In genomic region chr10:4355346-4355745, GRCh38 we compare ENCODE assay signal across 13 cellular contexts.
DNase-seq lines count a peak whose midpoint lies in the region; ATAC-seq and TF ChIP-seq lines count a peak whose summit lies in the region.
"Had no signal": no experiment of that assay in that cellular context is flagged by ENCODE, and none has a peak within 500 bp of the region (broad histone marks: within the 10 kb centered on the region; RNA-seq: fewer than 3 reads in every experiment).

No MANE protein-coding gene starts in this region.

- no peak overlapping the region for H3K9ac ChIP-seq in HCT116 (ENCODE audit: low read length)
- H3K9ac ChIP-seq in SK-N-SH: no peak overlapping the region
- H3K9ac ChIP-seq in mesenchymal stem cell (ENCODE audit: low read length): no peak overlapping the region

- no peak overlapping the region for H2BK15ac ChIP-seq in mesenchymal stem cell (ENCODE audit: low read depth, poor library complexity, severe bottlenecking)

- DNase-seq in HCT116 (ENCODE audit: low read depth, low spot score) (no peak), SK-N-SH (no peak), dermis blood vessel endothelial cell (peak; percentile 38), mesenchymal stem cell (peak; percentile 6), left colon (no peak), left ventricle myocardium inferior (no peak), kidney glomerular epithelial cell (lab: John Stamatoyannopoulos, UW) (no peak)
- no peak for DNase-seq in stimulated activated CD4-positive, alpha-beta T cell treated with anti-CD3 and anti-CD28 coated beads, Interleukin-15, amount 100 ng/mL, for 24 hours
- DNase-seq: BE2C; CD4-positive, alpha-beta memory T cell; NCI-H146 had no signal

- H4K8ac ChIP-seq in mesenchymal stem cell (ENCODE audit: low read length): no peak overlapping the region

- RAD21 ChIA-PET in HCT116 (lab: Charles Lee; ENCODE audit: low non-redundant PET in 1 of 2, low total read pairs in 2 of 2, uncharacterized antibody in 2 of 2, unreplicated experiment in 2 of 2): no interaction called here

- peak overlapping the region in 1 of 2 experiments; percentile 22 for H2BK12ac ChIP-seq in mesenchymal stem cell (ENCODE audit: low read length in 2 of 2)

- TF ChIP-seq POLR2A in HCT116 (IDR thresholded peaks at IDR 0.05; ENCODE audit: borderline replicate concordance, extremely low read depth, insufficient read depth, insufficient read length): no peak

- H3K27ac ChIP-seq in HCT116 (ENCODE audit: low read depth, low read length) (no peak overlapping the region; the same call in 1 of the 2 replicates), SK-N-SH (ENCODE audit: low read depth in 2 of 2, low read length in 1 of 2) (peak overlapping the region in 1 of 2 experiments; percentile 82; a peak in 2 of 4 replicates), mesenchymal stem cell (ENCODE audit: low read length, poor library complexity, severe bottlenecking) (no peak overlapping the region), left ventricle myocardium inferior (replicated peaks) (no peak overlapping the region)
- H3K27ac ChIP-seq: SK-N-MC had no signal

- H3K4me3 ChIP-seq in HCT116 (replicated peaks in 1 of 2; ENCODE audit: low read depth in 1 of 2, low read length in 2 of 2) (peak overlapping the region in 1 of 2 experiments; percentile 47; a peak in 1 of 4 replicates), SK-N-SH (ENCODE audit: low read depth in 2 of 2, low read length in 1 of 2) (no peak overlapping the region), mesenchymal stem cell (ENCODE audit: insufficient read depth in 1 of 2, low read depth in 1 of 2, low read length in 2 of 2) (no peak overlapping the region), left ventricle myocardium inferior (no peak overlapping the region)
- H3K4me3 ChIP-seq: SK-N-MC had no signal

- H3K79me2 ChIP-seq in HCT116 (ENCODE audit: insufficient read depth, low read length) (no peaks in the 10 kb centered on the region), SK-N-SH (ENCODE audit: insufficient read depth) (no peaks in the 10 kb centered on the region)

- no TSS peak for BruUV-seq in HCT116 (replicated peaks; lab: Mats Ljungman, UMichigan)

- H4K91ac ChIP-seq in mesenchymal stem cell (ENCODE audit: low read length): no peak overlapping the region

- intact Hi-C loops in HCT116 (cut with micrococcal nuclease) (loop anchor here (10.0 kb wide), 2 partner anchors 299 to 379 kb away; no protein-coding TSS in a partner anchor), left colon (cut with DNase I, micrococcal nuclease) (no loop called here), left ventricle myocardium inferior (cut with micrococcal nuclease) (no loop called here)

- 20% methylated on average over 1 of the region's 1 CpG for WGBS in SK-N-SH (ENCODE audit: low lambda C conversion rate)
- WGBS in mesenchymal stem cell: no CpG with 5 or more reads among the region's 1 CpG

- H3K18ac ChIP-seq in mesenchymal stem cell (ENCODE audit: low read depth in 1 of 2, low read length in 2 of 2): no peak overlapping the region

- CTCF ChIA-PET in HCT116 (lab: Charles Lee): no interaction called here
- CTCF ChIA-PET in SK-N-SH (lab: Yijun Ruan, JAX): no interaction called here

- H3K4me1 ChIP-seq in HCT116 (ENCODE audit: control insufficient read depth in 1 of 2, insufficient read depth in 2 of 2, low read length in 2 of 2) (peaks cover 25 to 34% of the 10 kb centered on the region in 2 experiments), SK-N-SH (ENCODE audit: control insufficient read depth in 1 of 2, insufficient read depth in 2 of 2, low read depth in 1 of 2, low read length in 1 of 2) (peaks cover 14 to 17% of the 10 kb centered on the region in 2 experiments; a peak in 3 of 4 replicates), mesenchymal stem cell (ENCODE audit: control insufficient read depth, insufficient read depth, low read depth, low read length) (peaks cover 5% of the 10 kb centered on the region), left ventricle myocardium inferior (peaks cover 18% of the 10 kb centered on the region)
- H3K4me1 ChIP-seq: BE2C had no signal

- H2AK5ac ChIP-seq in mesenchymal stem cell (ENCODE audit: low read length, severe bottlenecking): no peak overlapping the region

- ATAC-seq in HCT116 (no peak), left colon (no peak)
- ATAC-seq: Right ventricle myocardium inferior had no signal

- POLR2A ChIA-PET in HCT116 (lab: Charles Lee) (interaction anchor here (1.8 kb wide), 1 partner anchor 573 kb away, joined by 4 read pairs; no protein-coding TSS in a partner anchor), SK-N-SH (lab: Yijun Ruan, JAX) (no interaction called here)

- H3K4me2 ChIP-seq in HCT116 (ENCODE audit: low read length) (peak overlapping the region; percentile 76), SK-N-SH (no peak overlapping the region), mesenchymal stem cell (ENCODE audit: low read length, poor library complexity, severe bottlenecking) (no peak overlapping the region)

- no peaks in the 10 kb centered on the region for H3K9me3 ChIP-seq in HCT116 (ENCODE audit: control insufficient read depth in 1 of 2, insufficient read depth in 1 of 2, low read depth in 1 of 2, low read length in 2 of 2)
- no peaks in the 10 kb centered on the region for H3K9me3 ChIP-seq in SK-N-SH
- H3K9me3 ChIP-seq in mesenchymal stem cell (ENCODE audit: control insufficient read depth, low read length): no peaks in the 10 kb centered on the region
- no peaks in the 10 kb centered on the region for H3K9me3 ChIP-seq in left ventricle myocardium inferior (replicated peaks)
- H3K9me3 ChIP-seq: BE2C had no signal

- H3F3A ChIP-seq in SK-N-SH (replicated peaks; ENCODE audit: insufficient read depth): peaks cover 17% of the 10 kb centered on the region

- H2AFZ ChIP-seq in HCT116 (ENCODE audit: low read depth, low read length, poor library complexity, severe bottlenecking) (peak overlapping the region; percentile 72), SK-N-SH (ENCODE audit: low read depth) (no peak overlapping the region), mesenchymal stem cell (ENCODE audit: low read depth, low read length) (no peak overlapping the region)

- TF ChIP-seq CTCF in HCT116 (IDR thresholded peaks at IDR 0.05 in 2 of 3, conservative IDR thresholded peaks at IDR 0.05 in 1 of 3; ENCODE audit: borderline replicate concordance in 1 of 3, insufficient read depth in 1 of 3, low read depth in 2 of 3, low read length in 2 of 3): no peak
- no peak for TF ChIP-seq CTCF in SK-N-SH (IDR thresholded peaks at IDR 0.05)
- TF ChIP-seq CTCF in left ventricle myocardium inferior (IDR thresholded peaks at IDR 0.05; ENCODE audit: borderline replicate concordance): no peak

- TF ChIP-seq RAD21 in HCT116 (IDR thresholded peaks at IDR 0.05; ENCODE audit: low read depth) (no peak), SK-N-SH (IDR thresholded peaks at IDR 0.05; ENCODE audit: low read length) (no peak)

- H3K9me2 ChIP-seq in HCT116 (ENCODE audit: insufficient read depth): peaks cover 7% of the 10 kb centered on the region; the same call in 1 of the 2 replicates
- no peaks in the 10 kb centered on the region for H3K9me2 ChIP-seq in SK-N-SH

- no peak overlapping the region for H2BK120ac ChIP-seq in mesenchymal stem cell (ENCODE audit: low read depth, low read length)

- no peaks in the 10 kb centered on the region for H3K79me1 ChIP-seq in mesenchymal stem cell (replicated peaks; ENCODE audit: low read length, poor library complexity, severe bottlenecking)

- H2BK5ac ChIP-seq in mesenchymal stem cell (ENCODE audit: low read depth, low read length, poor library complexity, severe bottlenecking): no peak overlapping the region

- H3K4ac ChIP-seq in mesenchymal stem cell (ENCODE audit: low read depth in 1 of 2, low read length in 2 of 2): no peak overlapping the region

- no peaks in the 10 kb centered on the region for H3K27me3 ChIP-seq in HCT116 (ENCODE audit: insufficient read depth, low read length)
- H3K27me3 ChIP-seq in SK-N-SH (ENCODE audit: insufficient read depth): no peaks in the 10 kb centered on the region
- no peaks in the 10 kb centered on the region for H3K27me3 ChIP-seq in mesenchymal stem cell (ENCODE audit: control insufficient read depth in 1 of 2, insufficient read depth in 1 of 2, low read length in 2 of 2)
- H3K27me3 ChIP-seq in left ventricle myocardium inferior (ENCODE audit: low read depth): no peaks in the 10 kb centered on the region
- H3K27me3 ChIP-seq: BE2C had no signal

- no peak for TF ChIP-seq EP300 in SK-N-SH (IDR thresholded peaks at IDR 0.05; ENCODE audit: borderline replicate concordance in 1 of 2, low read depth in 1 of 2, low read length in 1 of 2)

- H3K36me3 ChIP-seq in HCT116 (ENCODE audit: control insufficient read depth in 1 of 2, insufficient read depth in 2 of 2, low read length in 2 of 2) (no peaks in the 10 kb centered on the region), SK-N-SH (replicated peaks in 1 of 2; ENCODE audit: control insufficient read depth in 1 of 2, insufficient read depth in 2 of 2, low read length in 1 of 2) (no peaks in the 10 kb centered on the region), mesenchymal stem cell (ENCODE audit: control insufficient read depth in 1 of 2, insufficient read depth in 2 of 2, low read depth in 1 of 2, low read length in 2 of 2) (no peaks in the 10 kb centered on the region), left ventricle myocardium inferior (no peaks in the 10 kb centered on the region)
- H3K36me3 ChIP-seq: BE2C had no signal

- no peaks in the 10 kb centered on the region for H4K20me1 ChIP-seq in HCT116 (ENCODE audit: insufficient read depth)
- H4K20me1 ChIP-seq in SK-N-SH (ENCODE audit: insufficient read depth): no peaks in the 10 kb centered on the region

- H3K14ac ChIP-seq in mesenchymal stem cell (ENCODE audit: low read length in 2 of 2): no peak overlapping the region

- H3K23ac ChIP-seq in mesenchymal stem cell (ENCODE audit: low read length in 2 of 2): no peak overlapping the region

TF ChIP-seq in HCT116, 20 proteins besides CTCF, POLR2A, EP300 and RAD21:
- TF ChIP-seq JUND (IDR thresholded peaks at IDR 0.05): peak; percentile 19; the same call in 1 of the 2 replicates
- TF ChIP-seq CEBPB (IDR thresholded peaks at IDR 0.05; ENCODE audit: low read depth): no peak

TF ChIP-seq in SK-N-SH, 30 proteins besides CTCF, POLR2A, EP300 and RAD21:
- TF ChIP-seq FOXM1 (IDR thresholded peaks at IDR 0.05; ENCODE audit: low read depth) (no peak), TCF12 (IDR thresholded peaks at IDR 0.05) (peak; percentile 21; the same call in 1 of the 2 replicates)

Comparison
In these comparisons a context has a peak if more than half of its experiments do, and no peak if none do; other contexts are left out.
1. DNase-seq: peak in dermis blood vessel endothelial cell (single experiment) and mesenchymal stem cell (single experiment); none in HCT116 (single experiment), SK-N-SH (single experiment), stimulated activated CD4-positive, alpha-beta T cell treated with anti-CD3 and anti-CD28 coated beads, Interleukin-15, amount 100 ng/mL, for 24 hours (single experiment), left colon (0 of 2), left ventricle myocardium inferior (single experiment) and kidney glomerular epithelial cell (single experiment).
2. Of the 11 proteins assayed by ChIP-seq in both SK-N-SH and HCT116: peak only in SK-N-SH: none; only in HCT116: JUND; in both: none; in neither: 10.